ENCODE assay signal across 8 cellular contexts in genomic region chr4:122930877-122931276, GRCh38. TPM values are rescaled to one million over a fixed set of nuclear protein-coding genes. Genes with fewer than 3 reads are reported as not detected.
A peak's percentile ranks its signal among the peaks of the same experiment; 100 is the strongest.
DNase-seq lines count a peak whose midpoint lies in the region; ATAC-seq, FAIRE-seq and TF ChIP-seq lines count a peak whose summit lies in the region.

No MANE protein-coding gene starts in this region.

- H3K36me3 ChIP-seq in fibroblast of lung (ENCODE audit: control insufficient read depth, insufficient read depth, low read length) (peaks cover 2% of the 10 kb centered on the region), small intestine (ENCODE audit: control insufficient read depth in 2 of 2, insufficient read depth in 2 of 2, low read length in 2 of 2) (peaks cover 0 to 5% of the 10 kb centered on the region in 2 donors)

- DNase-seq in NCI-H1105 treated with DMSO at 0.1 percent for 48 hours (lab: John Stamatoyannopoulos, UW) = peak; percentile 21
- no peak for DNase-seq in NCI-H1105 (lab: John Stamatoyannopoulos, UW)
- DNase-seq in OCI-M1 (lab: John Stamatoyannopoulos, UW) = peak; percentile 37
- peak; percentile 16 to 59 for DNase-seq in fibroblast of lung (ENCODE audit: low read depth in 2 of 2)
- DNase-seq in small intestine = peak; percentile 17
- no peak for DNase-seq in activated CD4-positive, CD25-positive, alpha-beta regulatory T cell (lab: John Stamatoyannopoulos, UW)
- no peak for DNase-seq in sciatic nerve (ENCODE audit: low spot score)
- DNase-seq in NCI-H524 (lab: John Stamatoyannopoulos, UW) = no peak

- no peak overlapping the region for H2AFZ ChIP-seq in fibroblast of lung (ENCODE audit: low read length)

- H3K79me2 ChIP-seq in fibroblast of lung (ENCODE audit: control insufficient read depth, insufficient read depth, low read length) = peaks cover 8% of the 10 kb centered on the region

- H3K4me2 ChIP-seq in fibroblast of lung (ENCODE audit: extremely low read depth, insufficient read depth, low read length) = no peak overlapping the region

- no peak for TF ChIP-seq CTCF in fibroblast of lung (conservative IDR thresholded peaks at IDR 0.05 in 1 of 2, IDR thresholded peaks at IDR 0.05 in 1 of 2; ENCODE audit: low read depth in 1 of 2, low read length in 2 of 2)

- H3K4me1 ChIP-seq in fibroblast of lung (ENCODE audit: control insufficient read depth, extremely low read depth, insufficient read depth, low read length) (no peaks in the 10 kb centered on the region), small intestine (ENCODE audit: control insufficient read depth in 2 of 2, insufficient read depth in 1 of 2, low read depth in 1 of 2, low read length in 1 of 2) (no peaks in the 10 kb centered on the region)

- no peaks in the 10 kb centered on the region for H4K20me1 ChIP-seq in fibroblast of lung (ENCODE audit: control insufficient read depth, extremely low read depth, insufficient read depth, low read length)

- no peak overlapping the region for H3K4me3 ChIP-seq in fibroblast of lung (replicated peaks in 1 of 4; ENCODE audit: control extremely low read depth in 1 of 4, insufficient read depth in 1 of 4, low read depth in 3 of 4, low read length in 4 of 4)
- no peak overlapping the region for H3K4me3 ChIP-seq in small intestine (ENCODE audit: low read depth in 1 of 2, low read length in 2 of 2)

- H3K9me3 ChIP-seq in fibroblast of lung (ENCODE audit: control insufficient read depth, insufficient read depth, low read depth, low read length) = no peaks in the 10 kb centered on the region
- H3K9me3 ChIP-seq in small intestine (ENCODE audit: control insufficient read depth, low read depth) = no peaks in the 10 kb centered on the region

- no peaks in the 10 kb centered on the region for H3K27me3 ChIP-seq in fibroblast of lung (ENCODE audit: control insufficient read depth, insufficient read depth, low read length)
- no peaks in the 10 kb centered on the region for H3K27me3 ChIP-seq in small intestine (ENCODE audit: control insufficient read depth in 2 of 2, insufficient read depth in 2 of 2, low read length in 2 of 2)

- H3K9ac ChIP-seq in fibroblast of lung (ENCODE audit: insufficient read depth, low read length) = no peak overlapping the region

- no peak for ATAC-seq in sciatic nerve

- intact Hi-C loops in sciatic nerve (cut with DNase I) = no loop called here

- FAIRE-seq in small intestine (lab: Jason Lieb, UNC) = peak; percentile 19

- H3K27ac ChIP-seq in fibroblast of lung (ENCODE audit: insufficient read depth, low read length) (no peak overlapping the region), small intestine (ENCODE audit: low read depth in 1 of 2, low read length in 1 of 2) (no peak overlapping the region)

RNA-seq across cellular contexts. Expression of gene NUDT6, which starts 8.5 kb away (rescaled TPM):
- total RNA-seq in fibroblast of lung (6.4 and 8.6 TPM in 2 replicates), sciatic nerve (7.7 TPM)
- polyA plus RNA-seq in fibroblast of lung (5.0 and 5.9 TPM in 2 replicates), small intestine (1 to 10 TPM; 2.7 to 8.0 (median 4.0) TPM)
- 4.5 and 6.2 TPM in 2 replicates for polyA plus RNA-seq in fibroblast of lung (2012)
- polyA minus RNA-seq in fibroblast of lung (ENCODE audit: low replicate concordance) = 0.30 TPM in 1 of 2 replicates, not detected in the other

Comparison
In these comparisons a context has a peak if more than half of its experiments do, and no peak if none do; other contexts are left out.
1. DNase-seq: peak in NCI-H1105 treated with DMSO at 0.1 percent for 48 hours (single experiment), OCI-M1 (single experiment), fibroblast of lung (2 of 2) and small intestine (single experiment); none in NCI-H1105 (single experiment), activated CD4-positive, CD25-positive, alpha-beta regulatory T cell (0 of 4), sciatic nerve (single experiment) and NCI-H524 (0 of 2).